In the genomic region with DNA sequence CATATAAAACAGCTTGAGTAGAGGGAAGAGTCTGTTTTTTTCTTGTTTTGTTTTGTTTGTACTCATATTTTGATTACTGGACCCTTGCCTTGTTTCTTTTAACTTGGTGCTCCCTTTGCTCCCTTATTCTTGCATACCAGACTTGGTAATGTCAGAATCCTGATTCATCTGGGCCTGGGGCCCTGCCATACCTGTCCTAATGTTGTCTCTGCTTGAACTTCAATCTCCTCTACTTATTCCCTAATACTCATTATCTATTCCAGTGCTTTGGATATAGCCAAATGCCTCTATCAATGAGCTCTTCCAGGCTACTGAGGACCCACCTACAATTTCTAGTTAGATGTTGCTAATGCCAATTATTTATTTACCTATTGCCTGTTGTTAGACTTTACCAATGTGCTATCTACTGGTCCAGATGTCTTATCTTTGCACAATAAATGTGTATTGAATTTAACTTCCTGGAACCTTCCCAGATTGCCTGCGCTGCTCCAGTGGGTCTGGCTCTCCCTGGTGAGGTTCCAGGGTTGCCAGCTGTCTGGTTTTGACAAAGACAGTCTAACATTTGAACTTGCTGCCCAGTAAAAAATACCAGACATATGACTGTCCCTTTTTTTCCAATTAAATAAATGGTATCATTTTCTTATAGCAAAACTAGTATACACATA, we compare ENCODE assay signal across 16 cellular contexts.
DNase-seq lines count a peak whose midpoint lies in the region; ATAC-seq and TF ChIP-seq lines count a peak whose summit lies in the region.
"Had no signal": no experiment of that assay in that cellular context is flagged by ENCODE, and none has a peak within 500 bp of the region (broad histone marks: within the 10 kb centered on the region; RNA-seq: fewer than 3 reads in every experiment).

No MANE protein-coding gene starts in this region.

- H3K4me3 ChIP-seq in epithelial cell of esophagus (ENCODE audit: low read length), result no peak overlapping the region
- H3K4me3 ChIP-seq: BLaER1, right atrium auricular region, thyroid gland had no signal

- ATAC-seq in omental fat pad (ENCODE audit: low FRiP score) (peak; percentile 57), GM19351 (IDR thresholded peaks at IDR 0.05; ENCODE audit: unreplicated experiment) (no peak)
- ATAC-seq: stimulated activated naive B cell treated with anti-CD40 and anti-IgM and Interleukin-4, amounts not matched to agents 10 μg/mL and 1 μg/mL and 100 μg/mL, for 72 hours had no signal

- peak; percentile 73 for DNase-seq in LHCN-M2 (ENCODE audit: low read depth)
- DNase-seq in NCI-H446 treated with DMSO at 0.1 percent for 48 hours (lab: John Stamatoyannopoulos, UW), result peak; percentile 14
- DNase-seq in epithelial cell of esophagus (ENCODE audit: low read depth), result peak; percentile 69
- no peak for DNase-seq in omental fat pad (ENCODE audit: low spot score)
- no peak for DNase-seq in iPS-NIHi7 (ENCODE audit: extremely low spot score)
- no peak for DNase-seq in stimulated activated CD4-positive, alpha-beta T cell treated with anti-CD3 and anti-CD28 coated beads, Interleukin-2, amount 100 ng/mL, for 24 hours
- DNase-seq in NCI-H1105 (lab: John Stamatoyannopoulos, UW), result no peak
- DNase-seq: activated CD4-positive, alpha-beta T cell treated with anti-CD3 and anti-CD28 coated beads, Interleukin-2, amount 10 ng/mL, durations not matched to agents 24 days and 14 days; activated naive CD4-positive, alpha-beta T cell treated with Interleukin-2 at 50 U/mL for 16 hours; aorta; nucleus accumbens; stimulated activated naive B cell treated with anti-CD40 and anti-IgM and Interleukin-4, amounts not matched to agents 10 μg/mL and 1 μg/mL and 100 μg/mL, for 72 hours; thyroid gland had no signal

- no peak for TF ChIP-seq CTCF in epithelial cell of esophagus (IDR thresholded peaks at IDR 0.05; ENCODE audit: insufficient read depth, low read depth, low read length, missing control alignments)
- TF ChIP-seq CTCF in omental fat pad (IDR thresholded peaks at IDR 0.05), result no peak

Comparison
In these comparisons a context has a peak if more than half of its experiments do, and no peak if none do; other contexts are left out.
1. DNase-seq: peak in LHCN-M2 (single experiment), NCI-H446 treated with DMSO at 0.1 percent for 48 hours (single experiment) and epithelial cell of esophagus (single experiment); none in omental fat pad (single experiment), iPS-NIHi7 (single experiment), stimulated activated CD4-positive, alpha-beta T cell treated with anti-CD3 and anti-CD28 coated beads, Interleukin-2, amount 100 ng/mL, for 24 hours (0 of 2) and NCI-H1105 (single experiment).